ENCODE assay signal across 8 cellular contexts in the genomic region with DNA sequence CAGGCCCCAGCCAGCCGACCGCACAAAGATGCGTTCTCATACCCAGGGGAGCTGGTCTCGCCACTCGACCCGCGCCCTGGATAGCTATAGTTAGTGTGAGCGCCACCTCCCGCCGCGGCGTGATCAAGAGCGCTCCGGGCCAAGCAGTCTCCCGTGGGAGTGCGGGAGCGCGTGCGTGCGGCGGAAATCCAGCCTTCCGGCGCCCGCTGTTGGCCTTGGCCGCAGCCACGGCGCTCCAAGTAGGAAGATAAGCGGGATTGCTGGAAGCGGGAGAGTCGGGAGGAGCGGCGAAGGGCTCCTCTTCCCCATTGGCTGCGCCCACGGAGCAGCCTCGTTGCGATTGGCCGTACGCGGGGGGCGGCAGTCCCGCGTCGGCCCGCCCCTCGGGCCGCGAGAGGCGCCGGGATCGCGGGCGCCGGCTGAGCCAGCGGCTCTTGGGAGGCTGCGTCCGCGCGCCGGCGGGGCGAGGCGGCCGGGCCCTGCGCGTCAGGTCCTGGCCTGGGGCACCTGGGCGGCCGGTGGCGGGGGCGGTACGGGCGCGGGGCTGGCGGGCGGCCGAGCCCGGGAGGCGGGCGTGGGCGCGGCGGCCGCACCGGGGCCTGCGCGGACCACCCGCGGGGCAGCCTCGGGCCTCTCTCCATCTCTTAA. TPM values are rescaled to one million over a fixed set of nuclear protein-coding genes. Genes with fewer than 3 reads are reported as not detected.
DNase-seq lines count a peak whose midpoint lies in the region; ATAC-seq and TF ChIP-seq lines count a peak whose summit lies in the region.
"Not testable (repeated sequence)": the region's sequence is repeated elsewhere in the genome, so short reads cannot be mapped to it uniquely, and the experiment has no call there.

No MANE protein-coding gene starts in this region.

- not testable (repeated sequence) for TF ChIP-seq CTCF in BE2C (IDR thresholded peaks at IDR 0.05; ENCODE audit: low read depth, low read length); ovary (IDR thresholded peaks at IDR 0.05)

- intact Hi-C loops in ovary (cut with DNase I), result not testable (repeated sequence)

- H3K36me3 ChIP-seq in BE2C, ovary: not testable (repeated sequence)

- peak overlapping the region; percentile 41 for H3K4me3 ChIP-seq in BE2C (ENCODE audit: low read depth, low read length)
- H3K4me3 ChIP-seq in ovary, result peak overlapping the region; percentile 40

- not testable (repeated sequence) for H3K27me3 ChIP-seq in BE2C, ovary

- not testable (repeated sequence) for TF ChIP-seq EP300 in ovary (IDR thresholded peaks at IDR 0.05)

- peak overlapping the region in 1 of 2 donors; percentile 27 for H3K27ac ChIP-seq in ovary

- DNase-seq in BE2C (peak; percentile 77), T-helper 1 cell (peak; percentile 2 to 45 (median 9)), ecto neural progenitor cell (ENCODE audit: low spot score) (peak; percentile 57), iris pigment epithelial cell (ENCODE audit: low read depth) (peak; percentile 60), ovary (peak; percentile 61 to 81 (median 69))
- DNase-seq in activated effector memory CD4-positive, alpha-beta T cell treated with Interleukin-2 at 50 U/mL for 16 hours, result peak; percentile 8
- peak; percentile 23 for DNase-seq in stimulated activated CD8-positive, alpha-beta memory T cell treated with anti-CD3 and anti-CD28 coated beads, Interleukin-12 subunit alpha, Interleukin-12 subunit beta, amount 100 ng/mL, for 4 hours (ENCODE audit: low read depth)

- H3K9me3 ChIP-seq in BE2C, ovary: not testable (repeated sequence)

- peak; percentile 52 for ATAC-seq in HG03108 (IDR thresholded peaks at IDR 0.05; ENCODE audit: unreplicated experiment)

- H3K4me1 ChIP-seq in BE2C; ovary (ENCODE audit: insufficient read depth): not testable (repeated sequence)

- WGBS in ovary, 3 donors, result 2% methylated on average over 49 of the region's 88 CpGs; no CpG with 5 or more reads in 2 of the 3 donors

- TF ChIP-seq POLR2A in ovary (IDR thresholded peaks at IDR 0.05), result not testable (repeated sequence)

RNA-seq across cellular contexts. Expression of a gene that starts 35.9 kb away (rescaled TPM):
- polyA plus RNA-seq in BE2C (2012; ENCODE audit: insufficient read depth, insufficient read length, low read depth), result not detected
- not detected for total RNA-seq in ovary
- not detected for polyA plus RNA-seq in ovary

Comparison
In these comparisons a context has a peak if more than half of its experiments do, and no peak if none do; other contexts are left out.
1. DNase-seq: peak in every context shown above with its lines; median percentile 77 in BE2C; 69 in ovary; 60 in iris pigment epithelial cell; 57 in ecto neural progenitor cell; 23 in stimulated activated CD8-positive, alpha-beta memory T cell treated with anti-CD3 and anti-CD28 coated beads, Interleukin-12 subunit alpha, Interleukin-12 subunit beta, amount 100 ng/mL, for 4 hours; 9 in T-helper 1 cell; 8 in activated effector memory CD4-positive, alpha-beta T cell treated with Interleukin-2 at 50 U/mL for 16 hours.